Comparison of ENCODE assay signal across 8 cellular contexts in the genomic region with DNA sequence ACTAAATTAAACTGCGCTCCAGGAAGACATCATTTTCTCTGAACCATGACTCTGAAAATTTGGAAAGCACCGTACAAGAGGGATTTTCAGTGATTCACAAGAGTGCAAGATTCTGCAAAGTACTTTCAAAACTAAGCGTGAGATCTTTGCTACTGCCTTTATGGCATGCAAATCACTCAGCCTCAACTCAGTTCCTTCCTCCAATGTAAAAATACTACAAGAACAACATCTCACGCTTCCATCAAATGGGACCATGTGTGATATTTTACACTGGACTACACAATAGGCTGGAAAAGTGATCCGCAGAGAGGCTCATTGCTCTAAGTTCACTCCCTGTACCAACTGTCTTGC. TPM values are rescaled to one million over a fixed set of nuclear protein-coding genes. Genes with fewer than 3 reads are reported as not detected.
A peak's percentile ranks its signal among the peaks of the same experiment; 100 is the strongest.
DNase-seq lines count a peak whose midpoint lies in the region; ATAC-seq and TF ChIP-seq lines count a peak whose summit lies in the region.

No MANE protein-coding gene starts in this region.

- TF ChIP-seq CTCF in activated CD8-positive, alpha-beta T cell treated with anti-CD3 and anti-CD28 coated beads for 36 hours (IDR thresholded peaks at IDR 0.05): no peak

- H3K9me3 Mint-ChIP-seq in activated CD4-positive, alpha-beta T cell treated with anti-CD3 and anti-CD28 coated beads, Interleukin-2, amount 10 ng/mL, durations not matched to agents 24 days and 14 days: no peaks in the 10 kb centered on the region
- H3K9me3 Mint-ChIP-seq in activated CD8-positive, alpha-beta T cell treated with anti-CD3 and anti-CD28 coated beads for 36 hours: no peaks in the 10 kb centered on the region
- H3K9me3 Mint-ChIP-seq in memory B cell: no peaks in the 10 kb centered on the region

- CTCF ChIA-PET in activated CD8-positive, alpha-beta T cell treated with anti-CD3 and anti-CD28 coated beads for 36 hours (lab: Charles Lee): no interaction called here

- no peak for DNase-seq in activated CD4-positive, alpha-beta T cell treated with anti-CD3 and anti-CD28 coated beads, Interleukin-2, amount 10 ng/mL, durations not matched to agents 24 days and 14 days
- no peak for DNase-seq in activated CD4-positive, alpha-beta T cell treated with anti-CD3 and anti-CD28 coated beads, Interleukin-2, amount 50 U/mL, for 4 hours
- no peak for DNase-seq in activated CD8-positive, alpha-beta T cell treated with anti-CD3 and anti-CD28 coated beads for 36 hours
- DNase-seq in memory B cell (ENCODE audit: low spot score in 2 of 2) (peak in 1 of 2 donors; percentile 9), HK-2 (ENCODE audit: unreplicated experiment) (no peak), cortex of kidney (lab: John Stamatoyannopoulos, UW) (no peak), NCI-H510A (lab: John Stamatoyannopoulos, UW) (no peak)

- POLR2A ChIA-PET in activated CD8-positive, alpha-beta T cell treated with anti-CD3 and anti-CD28 coated beads for 36 hours (lab: Charles Lee): interaction anchor here (0.6 to 0.8 kb wide), 2 partner anchors 12 to 22 kb away, joined by 3 to 4 read pairs; no protein-coding TSS in a partner anchor

- peak overlapping the region; percentile 98 for H3K4me3 Mint-ChIP-seq in activated CD4-positive, alpha-beta T cell treated with anti-CD3 and anti-CD28 coated beads, Interleukin-2, amount 10 ng/mL, durations not matched to agents 24 days and 14 days
- H3K4me3 Mint-ChIP-seq in activated CD8-positive, alpha-beta T cell treated with anti-CD3 and anti-CD28 coated beads for 36 hours: peak overlapping the region; percentile 89
- peak overlapping the region; percentile 95 for H3K4me3 Mint-ChIP-seq in memory B cell

- H3K27me3 Mint-ChIP-seq in activated CD4-positive, alpha-beta T cell treated with anti-CD3 and anti-CD28 coated beads, Interleukin-2, amount 10 ng/mL, durations not matched to agents 24 days and 14 days: peaks cover 24% of the 10 kb centered on the region
- peaks cover 22% of the 10 kb centered on the region for H3K27me3 Mint-ChIP-seq in activated CD8-positive, alpha-beta T cell treated with anti-CD3 and anti-CD28 coated beads for 36 hours
- peaks cover 1% of the 10 kb centered on the region for H3K27me3 Mint-ChIP-seq in memory B cell

- H3K4me1 Mint-ChIP-seq in activated CD4-positive, alpha-beta T cell treated with anti-CD3 and anti-CD28 coated beads, Interleukin-2, amount 10 ng/mL, durations not matched to agents 24 days and 14 days: peaks cover 14% of the 10 kb centered on the region
- H3K4me1 Mint-ChIP-seq in activated CD8-positive, alpha-beta T cell treated with anti-CD3 and anti-CD28 coated beads for 36 hours (ENCODE audit: low read depth): peaks cover 10% of the 10 kb centered on the region
- peaks cover 36% of the 10 kb centered on the region for H3K4me1 Mint-ChIP-seq in memory B cell

- H3K27ac Mint-ChIP-seq in activated CD4-positive, alpha-beta T cell treated with anti-CD3 and anti-CD28 coated beads, Interleukin-2, amount 10 ng/mL, durations not matched to agents 24 days and 14 days: no peak overlapping the region
- H3K27ac Mint-ChIP-seq in activated CD8-positive, alpha-beta T cell treated with anti-CD3 and anti-CD28 coated beads for 36 hours: no peak overlapping the region
- peak overlapping the region; percentile 93 for H3K27ac Mint-ChIP-seq in memory B cell

- no peaks in the 10 kb centered on the region for H3K36me3 Mint-ChIP-seq in activated CD4-positive, alpha-beta T cell treated with anti-CD3 and anti-CD28 coated beads, Interleukin-2, amount 10 ng/mL, durations not matched to agents 24 days and 14 days (ENCODE audit: low read depth)
- no peaks in the 10 kb centered on the region for H3K36me3 Mint-ChIP-seq in activated CD8-positive, alpha-beta T cell treated with anti-CD3 and anti-CD28 coated beads for 36 hours (ENCODE audit: low read depth)
- H3K36me3 Mint-ChIP-seq in memory B cell: no peaks in the 10 kb centered on the region

- ATAC-seq in HG02870 (IDR thresholded peaks at IDR 0.05; ENCODE audit: unreplicated experiment): peak; percentile 45
- ATAC-seq in activated CD8-positive, alpha-beta T cell treated with anti-CD3 and anti-CD28 coated beads for 36 hours: no peak
- peak; percentile 55 for ATAC-seq in memory B cell (ENCODE audit: low read depth)

- intact Hi-C loops in activated CD4-positive, alpha-beta T cell treated with anti-CD3 and anti-CD28 coated beads, Interleukin-2, amount 10 ng/mL, durations not matched to agents 24 days and 14 days (cut with micrococcal nuclease): loop anchor here (2.0 to 10.0 kb wide), 4 partner anchors 139 to 1549 kb away; a partner anchor contains a TSS
- intact Hi-C loops in activated CD8-positive, alpha-beta T cell treated with anti-CD3 and anti-CD28 coated beads for 36 hours (cut with micrococcal nuclease): no loop called here

RNA-seq across cellular contexts. Expression of a gene that starts 0.7 kb away (rescaled TPM):
- total RNA-seq in activated CD4-positive, alpha-beta T cell treated with anti-CD3 and anti-CD28 coated beads, Interleukin-2, amount 10 ng/mL, durations not matched to agents 24 days and 14 days: 0.86 and 0.92 TPM in 2 replicates
- total RNA-seq in activated CD8-positive, alpha-beta T cell treated with anti-CD3 and anti-CD28 coated beads for 36 hours: 1 to 10 TPM in 1 of 2 experiments, under 1 TPM in 1; 0.65 to 2.3 TPM
